8 cellular contexts compared by ENCODE assay signal in genomic region chr2:240831594-240832204, GRCh38. TPM values are rescaled to one million over a fixed set of nuclear protein-coding genes. Genes with fewer than 3 reads are reported as not detected.
DNase-seq lines count a peak whose midpoint lies in the region; FAIRE-seq and TF ChIP-seq lines count a peak whose summit lies in the region.

No MANE protein-coding gene starts in this region.

- H3K9me3 ChIP-seq in BLaER1: no peaks in the 10 kb centered on the region; the same call in 1 of the 2 replicates
- no peaks in the 10 kb centered on the region for H3K9me3 ChIP-seq in duodenal mucosa (ENCODE audit: control insufficient read depth in 1 of 2, low read length in 2 of 2)

- H3K4me2 ChIP-seq in BLaER1: peak overlapping the region; percentile 86

- no peaks in the 10 kb centered on the region for H3K9me3 Mint-ChIP-seq in nephron
- H3K9me3 Mint-ChIP-seq in osteocyte (ENCODE audit: unreplicated experiment): no peaks in the 10 kb centered on the region

- TF ChIP-seq CTCF in nephron (IDR thresholded peaks at IDR 0.05; ENCODE audit: unreplicated experiment in 3 of 3) (no peak), osteocyte (IDR thresholded peaks at IDR 0.05) (no peak)

- H3K27ac ChIP-seq in BLaER1 (no peak overlapping the region), duodenal mucosa (ENCODE audit: low read depth, low read length) (no peak overlapping the region)

- H3K27me3 ChIP-seq in BLaER1 (peaks cover 12% of the 10 kb centered on the region; the same call in 1 of the 2 replicates), duodenal mucosa (ENCODE audit: control insufficient read depth in 1 of 2, insufficient read depth in 2 of 2, low read length in 2 of 2) (peaks cover 14 to 20% of the 10 kb centered on the region in 2 donors)

- H3K36me3 Mint-ChIP-seq in nephron (ENCODE audit: low read depth): no peaks in the 10 kb centered on the region
- no peaks in the 10 kb centered on the region for H3K36me3 Mint-ChIP-seq in osteocyte (ENCODE audit: unreplicated experiment)

- H4K20me1 ChIP-seq in BLaER1: peaks cover 6% of the 10 kb centered on the region

- H3K36me3 ChIP-seq in BLaER1 (no peaks in the 10 kb centered on the region), duodenal mucosa (ENCODE audit: control insufficient read depth in 1 of 2, insufficient read depth in 2 of 2, low read length in 2 of 2) (no peaks in the 10 kb centered on the region)

- DNase-seq in stimulated activated CD4-positive, alpha-beta T cell treated with anti-CD3 and anti-CD28 coated beads, Interleukin-15, amount 100 ng/mL, for 24 hours: no peak
- no peak for DNase-seq in SW 1271 (lab: John Stamatoyannopoulos, UW)
- no peak for DNase-seq in osteocyte (ENCODE audit: extremely low spot score, unreplicated experiment)
- DNase-seq in H54 (ENCODE audit: insufficient read length, low spot score): no peak

- no peak for TF ChIP-seq POLR2A in H54 (IDR thresholded peaks at IDR 0.05; ENCODE audit: low read depth, low read length)

- TF ChIP-seq RAD21 in Ishikawa (IDR thresholded peaks at IDR 0.05; ENCODE audit: low read depth): no peak

- peaks cover 45% of the 10 kb centered on the region for H3K27me3 Mint-ChIP-seq in nephron (ENCODE audit: low read depth)
- H3K27me3 Mint-ChIP-seq in osteocyte (ENCODE audit: unreplicated experiment): peaks cover 41% of the 10 kb centered on the region

- H3K4me1 Mint-ChIP-seq in nephron (no peaks in the 10 kb centered on the region), osteocyte (ENCODE audit: unreplicated experiment) (peaks cover 3% of the 10 kb centered on the region)

- H3K4me3 ChIP-seq in BLaER1 (no peak overlapping the region; the same call in 1 of the 2 replicates), duodenal mucosa (ENCODE audit: low read depth in 1 of 2, low read length in 2 of 2) (peak overlapping the region; percentile 30 to 58)

- no peak for FAIRE-seq in H54 (lab: Jason Lieb, UNC)

- no peak overlapping the region for H3K27ac Mint-ChIP-seq in nephron
- no peak overlapping the region for H3K27ac Mint-ChIP-seq in osteocyte (ENCODE audit: unreplicated experiment)

- H3K9ac ChIP-seq in BLaER1: no peak overlapping the region
- no peak overlapping the region for H3K9ac ChIP-seq in duodenal mucosa (ENCODE audit: low read depth in 1 of 2, low read length in 2 of 2)

- peaks cover 22% of the 10 kb centered on the region for H3K4me1 ChIP-seq in BLaER1
- peaks cover 5 to 6% of the 10 kb centered on the region in 2 donors for H3K4me1 ChIP-seq in duodenal mucosa (ENCODE audit: control insufficient read depth in 1 of 2, insufficient read depth in 2 of 2, low read length in 2 of 2)

- H3K4me3 Mint-ChIP-seq in nephron: peak overlapping the region; percentile 69 to 74 (median 70)
- H3K4me3 Mint-ChIP-seq in osteocyte (ENCODE audit: unreplicated experiment): no peak overlapping the region

- no peak for TF ChIP-seq EP300 in Ishikawa (IDR thresholded peaks at IDR 0.05; ENCODE audit: borderline replicate concordance)

TF ChIP-seq in Ishikawa, 13 proteins besides CTCF, POLR2A, EP300 and RAD21:
- TF ChIP-seq MAX (IDR thresholded peaks at IDR 0.05): no peak
- TF ChIP-seq TCF12 (IDR thresholded peaks at IDR 0.05; ENCODE audit: low read depth): 0 out of 2 replicates have a peak, but pooled peaks have one; percentile 17

RNA-seq across cellular contexts. Expression of gene KIF1A, which starts 11.7 kb away (rescaled TPM):
- 4.3 and 5.6 TPM in 2 replicates for total RNA-seq in osteocyte

RNA-seq across cellular contexts. Expression of gene AGXT, which starts 36.9 kb away (rescaled TPM):
- total RNA-seq in osteocyte: not detected in 2 replicates
